Comparison of ENCODE assay signal across 28 cellular contexts in the genomic region with DNA sequence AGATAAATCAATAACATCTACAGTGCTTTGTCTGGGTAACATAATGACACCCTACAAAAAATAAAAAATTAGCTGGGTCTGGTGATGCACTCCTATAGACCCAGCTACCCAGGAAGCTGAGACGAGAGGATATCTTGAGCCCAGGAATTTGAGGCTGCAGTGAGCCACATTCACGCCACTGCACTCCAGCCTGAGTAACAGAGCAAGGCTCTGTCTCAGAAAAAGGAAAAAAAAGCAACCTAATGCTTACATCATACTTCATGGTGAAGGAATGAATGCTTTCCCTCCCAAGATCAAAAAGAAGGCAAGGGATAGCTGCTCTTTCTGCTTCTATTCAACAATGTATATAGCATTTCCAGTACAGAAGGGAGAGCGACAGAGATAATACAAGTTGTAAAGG.
"Had no signal": no experiment of that assay in that cellular context is flagged by ENCODE, and none has a peak within 500 bp of the region (broad histone marks: within the 10 kb centered on the region; RNA-seq: fewer than 3 reads in every experiment).

No MANE protein-coding gene starts in this region.

- H3K27ac ChIP-seq: adrenal gland, body of pancreas, colonic mucosa, epithelial cell of prostate, esophagus squamous epithelium, WERI-Rb-1 had no signal

- DNase-seq: activated B cell treated with CpG ODN at 0.5 μM for 24 hours; activated CD4-positive, alpha-beta T cell treated with anti-CD3 and anti-CD28 coated beads for 48 hours; activated CD4-positive, alpha-beta T cell treated with anti-CD3 and anti-CD28 coated beads, Interleukin-2, amount 50 U/mL, for 1 hour; activated CD4-positive, alpha-beta T cell treated with anti-CD3 and anti-CD28 coated beads, Interleukin-2, amount 50 U/mL, for 48 hours; activated CD8-positive, alpha-beta memory T cell treated with anti-CD3 and anti-CD28 coated beads, Interleukin-2, amount 50 U/mL, for 48 hours; activated CD8-positive, alpha-beta T cell treated with anti-CD3 and anti-CD28 coated beads, Interleukin-2, amount 10 ng/mL, durations not matched to agents 7 days and 5 days; activated gamma-delta T cell; activated naive CD4-positive, alpha-beta T cell; activated naive CD4-positive, alpha-beta T cell treated with anti-CD3 and anti-CD28 coated beads, Interleukin-2, amount 10 ng/mL, durations not matched to agents 7 days and 5 days; activated naive CD8-positive, alpha-beta T cell treated with anti-CD3 and anti-CD28 coated beads for 36 hours; activated naive CD8-positive, alpha-beta T cell treated with anti-CD3 and anti-CD28 coated beads, Interleukin-2, amount 50 U/mL, for 24 hours; activated T-cell treated with anti-CD3 and anti-CD28 coated beads for 4 hours; activated T-cell treated with anti-CD3 and anti-CD28 coated beads, Interleukin-2, amount 50 U/mL, for 24 hours; activated T-cell treated with anti-CD3 and anti-CD28 coated beads, Interleukin-2, amount 50 U/mL, for 72 hours; adrenal gland; anterior cingulate cortex; body of pancreas; caudate nucleus; colonic mucosa; effector CD8-positive, alpha-beta T cell; esophagus squamous epithelium; head of caudate nucleus; T-helper 1 cell; T-helper 17 cell; T1000; WERI-Rb-1 had no signal

- ATAC-seq: activated CD4-positive, CD25-positive, alpha-beta regulatory T cell treated with anti-CD3 and anti-CD28 coated beads, Interleukin-2, amount 50 U/mL, for 24 hours; activated CD8-positive, alpha-beta T cell treated with anti-CD3 and anti-CD28 coated beads, Interleukin-2, amount 10 ng/mL, durations not matched to agents 7 days and 5 days; activated naive CD8-positive, alpha-beta T cell treated with anti-CD3 and anti-CD28 coated beads, Interleukin-2, amount 50 U/mL, for 24 hours; activated T-cell treated with anti-CD3 and anti-CD28 coated beads, Interleukin-2, amount 50 U/mL, for 72 hours; body of pancreas; T-helper 17 cell had no signal

- H3K36me3 ChIP-seq: adrenal gland, colonic mucosa, esophagus squamous epithelium, WERI-Rb-1 had no signal

- H3K4me3 ChIP-seq: adrenal gland, body of pancreas, colonic mucosa, esophagus squamous epithelium had no signal

- H3K27me3 ChIP-seq: body of pancreas, colonic mucosa had no signal

- H3K9me3 ChIP-seq: adrenal gland, body of pancreas, colonic mucosa, esophagus squamous epithelium had no signal

- H3K4me1 ChIP-seq: adrenal gland, colonic mucosa had no signal
